7 cellular contexts compared by ENCODE assay signal in the genomic region with DNA sequence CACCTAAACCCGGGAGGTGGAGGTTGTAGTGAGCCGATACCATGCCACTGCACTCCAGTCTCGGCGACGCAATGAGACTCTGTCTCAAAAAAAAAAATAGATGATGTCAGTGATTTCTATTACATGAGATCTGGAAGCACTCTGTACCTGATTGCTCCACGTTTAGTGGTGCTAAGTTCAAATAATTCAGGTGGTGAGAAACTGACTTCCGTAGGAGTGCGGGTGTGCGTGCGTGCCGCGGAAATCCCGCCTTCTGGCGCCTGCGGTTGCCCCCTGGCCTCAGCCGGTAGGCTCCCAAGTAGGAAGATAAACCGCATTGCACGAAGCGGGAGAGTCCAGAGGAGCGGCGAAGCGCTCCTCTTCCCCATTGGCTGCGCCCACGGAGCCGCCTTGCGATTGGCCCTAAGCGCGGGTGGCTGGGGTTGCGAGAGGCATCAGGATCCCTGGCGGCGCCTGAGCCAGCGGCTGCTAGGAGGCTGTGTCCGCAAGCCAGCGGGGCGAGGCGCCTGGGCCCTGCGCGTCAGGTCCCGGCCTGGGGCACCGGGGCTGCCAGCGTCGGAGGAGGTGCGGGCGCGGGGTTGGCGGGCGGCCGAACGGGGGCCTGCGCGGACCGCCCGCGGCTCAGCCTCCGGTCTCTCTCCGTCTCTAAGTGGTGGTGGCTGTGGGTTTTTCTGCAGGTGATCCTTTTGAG. TPM values are rescaled to one million over a fixed set of nuclear protein-coding genes. Genes with fewer than 3 reads are reported as not detected.
DNase-seq lines count a peak whose midpoint lies in the region; ATAC-seq and TF ChIP-seq lines count a peak whose summit lies in the region.
"Not testable (repeated sequence)": the region's sequence is repeated elsewhere in the genome, so short reads cannot be mapped to it uniquely, and the experiment has no call there.

No MANE protein-coding gene starts in this region.

- H3K4me1 Mint-ChIP-seq in activated CD4-positive, alpha-beta T cell treated with anti-CD3 and anti-CD28 coated beads, Interleukin-2, amount 10 ng/mL, durations not matched to agents 7 days and 5 days, result peaks cover 12% of the 10 kb centered on the region

- peak; percentile 96 for ATAC-seq in gastroesophageal sphincter

- not testable (repeated sequence) for TF ChIP-seq EP300 in gastroesophageal sphincter (IDR thresholded peaks at IDR 0.05)

- POLR2A ChIA-PET in activated CD4-positive, alpha-beta T cell treated with anti-CD3 and anti-CD28 coated beads, Interleukin-2, amount 10 ng/mL, durations not matched to agents 7 days and 5 days (lab: Charles Lee), result not testable (repeated sequence)

- H3K4me1 ChIP-seq in HAP-1, result not testable (repeated sequence)
- peaks cover 0 to 11% (median 0%) of the 10 kb centered on the region in 3 donors for H3K4me1 ChIP-seq in gastroesophageal sphincter

- H3K36me3 ChIP-seq in HAP-1 (replicated peaks); gastroesophageal sphincter: not testable (repeated sequence)

- H3K4me3 ChIP-seq in HAP-1 (peak overlapping the region; percentile 24), astrocyte of the cerebellum (ENCODE audit: low read depth, low read length) (peak overlapping the region; percentile 36), gastroesophageal sphincter (peak overlapping the region; percentile 8 to 58)

- DNase-seq in HAP-1 (ENCODE audit: low spot score in 2 of 2), result peak; percentile 79 to 89
- peak; percentile 72 for DNase-seq in NCI-H526 treated with DMSO at 0.1 percent for 48 hours (lab: John Stamatoyannopoulos, UW)
- DNase-seq in activated CD4-positive, alpha-beta T cell treated with anti-CD3 and anti-CD28 coated beads, Interleukin-2, amount 10 ng/mL, durations not matched to agents 7 days and 5 days, result peak; percentile 65
- DNase-seq in astrocyte of the cerebellum (ENCODE audit: low read depth), result peak; percentile 16
- peak; percentile 83 for DNase-seq in midbrain (lab: John Stamatoyannopoulos, UW)
- peak; percentile 37 to 52 for DNase-seq in stimulated activated CD4-positive, alpha-beta T cell treated with anti-CD3 and anti-CD28 coated beads, Interleukin-1b, Interleukin-23, amount 100 ng/mL, for 4 hours (ENCODE audit: low read depth in 2 of 2)

- H3K36me3 Mint-ChIP-seq in activated CD4-positive, alpha-beta T cell treated with anti-CD3 and anti-CD28 coated beads, Interleukin-2, amount 10 ng/mL, durations not matched to agents 7 days and 5 days (ENCODE audit: low read depth), result not testable (repeated sequence)

- H3K27ac Mint-ChIP-seq in activated CD4-positive, alpha-beta T cell treated with anti-CD3 and anti-CD28 coated beads, Interleukin-2, amount 10 ng/mL, durations not matched to agents 7 days and 5 days, result peak overlapping the region; percentile 80

- H3K27ac ChIP-seq in gastroesophageal sphincter, result peak overlapping the region in 3 of 4 donors; percentile 75 to 79 (median 78)

- CTCF ChIA-PET in activated CD4-positive, alpha-beta T cell treated with anti-CD3 and anti-CD28 coated beads, Interleukin-2, amount 10 ng/mL, durations not matched to agents 7 days and 5 days (lab: Charles Lee), result not testable (repeated sequence)

- not testable (repeated sequence) for TF ChIP-seq CTCF in astrocyte of the cerebellum (IDR thresholded peaks at IDR 0.05; ENCODE audit: low read depth, low read length, missing control alignments)
- TF ChIP-seq CTCF in gastroesophageal sphincter (IDR thresholded peaks at IDR 0.05), result peak in 1 of 4 experiments; percentile 3

- not testable (repeated sequence) for H3K9me3 ChIP-seq in HAP-1, gastroesophageal sphincter

- in situ Hi-C loops in HAP-1 (cut with MboI; ENCODE audit: low sequenced_read_pairs); astrocyte of the cerebellum (cut with HindIII; ENCODE audit: low sequenced_read_pairs): not testable (repeated sequence)

- not testable (repeated sequence) for TF ChIP-seq POLR2A in gastroesophageal sphincter (IDR thresholded peaks at IDR 0.05)

- peak overlapping the region; percentile 76 for H3K4me3 Mint-ChIP-seq in activated CD4-positive, alpha-beta T cell treated with anti-CD3 and anti-CD28 coated beads, Interleukin-2, amount 10 ng/mL, durations not matched to agents 7 days and 5 days

- not testable (repeated sequence) for H3K9me3 Mint-ChIP-seq in activated CD4-positive, alpha-beta T cell treated with anti-CD3 and anti-CD28 coated beads, Interleukin-2, amount 10 ng/mL, durations not matched to agents 7 days and 5 days

- WGBS in gastroesophageal sphincter (ENCODE audit: low coverage in 1 of 2), 2 donors, result 0% methylated on average over 1 to 4 of the region's 56 CpGs

- H3K27me3 ChIP-seq in HAP-1 (ENCODE audit: low read depth); gastroesophageal sphincter: not testable (repeated sequence)

- H3K27me3 Mint-ChIP-seq in activated CD4-positive, alpha-beta T cell treated with anti-CD3 and anti-CD28 coated beads, Interleukin-2, amount 10 ng/mL, durations not matched to agents 7 days and 5 days, result peaks cover 21% of the 10 kb centered on the region

RNA-seq across cellular contexts. Expression of a gene that starts 16.4 kb away (rescaled TPM):
- total RNA-seq in activated CD4-positive, alpha-beta T cell treated with anti-CD3 and anti-CD28 coated beads, Interleukin-2, amount 10 ng/mL, durations not matched to agents 7 days and 5 days, result not detected
- total RNA-seq in gastroesophageal sphincter, result not detected

RNA-seq across cellular contexts. Expression of a gene that starts 53.7 kb away (rescaled TPM):
- total RNA-seq in activated CD4-positive, alpha-beta T cell treated with anti-CD3 and anti-CD28 coated beads, Interleukin-2, amount 10 ng/mL, durations not matched to agents 7 days and 5 days, result 10 to 100 TPM; 19.2 to 21.2 TPM
- 10 to 100 TPM in 1 of 4 donors, 1 to 10 TPM in 3; 3.1 to 14.9 (median 4.2) TPM for total RNA-seq in gastroesophageal sphincter

Comparison
In these comparisons a context has a peak if more than half of its experiments do, and no peak if none do; other contexts are left out.
1. Peak in every context shown above with its lines: DNase-seq, ATAC-seq, H3K4me3 ChIP-seq and H3K27ac ChIP-seq.
2. DNase-seq: peak in every context shown above with its lines; median percentile 84 in HAP-1; 83 in midbrain; 72 in NCI-H526 treated with DMSO at 0.1 percent for 48 hours; 65 in activated CD4-positive, alpha-beta T cell treated with anti-CD3 and anti-CD28 coated beads, Interleukin-2, amount 10 ng/mL, durations not matched to agents 7 days and 5 days; 44 in stimulated activated CD4-positive, alpha-beta T cell treated with anti-CD3 and anti-CD28 coated beads, Interleukin-1b, Interleukin-23, amount 100 ng/mL, for 4 hours; 16 in astrocyte of the cerebellum.